ENCODE assay signal across 8 cellular contexts in the genomic region with DNA sequence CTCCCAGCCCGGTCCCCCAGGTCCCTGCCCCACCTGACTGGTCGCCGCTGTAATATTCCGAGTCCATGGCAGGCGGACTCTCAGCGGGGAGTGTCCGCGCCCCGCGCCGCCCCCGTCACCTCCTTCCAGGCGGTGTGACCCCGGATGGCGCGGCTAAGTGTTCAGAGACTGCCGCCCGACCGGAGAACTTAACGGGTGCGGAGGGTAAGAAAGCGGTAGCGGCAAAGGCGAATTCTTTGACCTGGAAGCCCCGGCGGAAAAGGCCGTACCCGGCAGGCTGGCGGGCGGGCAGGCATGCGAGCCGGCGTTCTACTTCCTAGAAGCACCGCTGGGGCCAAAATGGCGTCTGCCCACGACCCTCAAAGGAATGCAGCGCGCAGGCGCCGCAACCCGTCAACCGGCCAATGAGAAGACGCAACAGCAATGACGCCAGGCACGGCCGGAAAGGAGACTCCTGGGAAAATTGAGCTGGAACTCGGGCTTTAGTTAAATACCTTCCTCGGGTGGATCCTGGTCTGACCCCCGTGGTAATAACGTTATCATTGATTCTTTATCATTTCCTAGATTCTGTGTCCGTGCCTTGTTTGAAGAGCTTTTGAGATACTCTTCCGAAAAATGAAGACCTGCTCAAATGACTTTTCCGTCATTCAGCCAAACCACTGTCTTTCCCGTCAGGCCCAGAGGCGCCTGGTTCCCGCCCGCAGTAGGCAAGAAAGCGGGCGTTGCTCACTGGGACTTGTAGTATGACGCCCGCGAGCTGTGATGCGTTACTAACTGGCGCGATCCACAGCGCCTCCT. TPM values are rescaled to one million over a fixed set of nuclear protein-coding genes. Genes with fewer than 3 reads are reported as not detected.
DNase-seq lines count a peak whose midpoint lies in the region; ATAC-seq lines count a peak whose summit lies in the region.

A gene (minus strand): TSS at position 348 of the 798 bp plus-strand sequence. CDS start 281 bp downstream, at position 67.

- DNase-seq in NCI-H69 (lab: John Stamatoyannopoulos, UW): peak; percentile 95
- peak; percentile 96 for DNase-seq in activated CD4-positive, alpha-beta T cell treated with anti-CD3 and anti-CD28 coated beads, Interleukin-2, amount 10 ng/mL, durations not matched to agents 7 days and 5 days
- DNase-seq in cortex of kidney (lab: John Stamatoyannopoulos, UW): peak; percentile 76
- DNase-seq in left colon: peak; percentile 95
- peak; percentile 94 for DNase-seq in stimulated activated CD4-positive, alpha-beta T cell treated with anti-CD3 and anti-CD28 coated beads, Interleukin-1b, Interleukin-23, amount 100 ng/mL, for 48 hours

- H3K4me3 Mint-ChIP-seq in activated CD4-positive, alpha-beta T cell treated with anti-CD3 and anti-CD28 coated beads, Interleukin-2, amount 10 ng/mL, durations not matched to agents 7 days and 5 days: peak within 1 kb of the TSS; percentile 95

- peaks cover 19 to 33% (median 27%) of the 10 kb centered on the region in 10 experiments for H3K4me1 ChIP-seq in BLaER1 treated with 17β-estradiol and CSF1 and Interleukin-3, amounts not matched to agents 10 nM and 100 nM

- H3K4me2 ChIP-seq in BLaER1 treated with 17β-estradiol and CSF1 and Interleukin-3, amounts not matched to agents 10 nM and 100 nM: peak within 1 kb of the TSS; percentile 86 to 93 (median 90)

- peaks cover 2% of the 10 kb centered on the region for H3K27me3 Mint-ChIP-seq in activated CD4-positive, alpha-beta T cell treated with anti-CD3 and anti-CD28 coated beads, Interleukin-2, amount 10 ng/mL, durations not matched to agents 7 days and 5 days

- H3K27ac Mint-ChIP-seq in activated CD4-positive, alpha-beta T cell treated with anti-CD3 and anti-CD28 coated beads, Interleukin-2, amount 10 ng/mL, durations not matched to agents 7 days and 5 days: peak within 1 kb of the TSS; percentile 91

- H3K27me3 ChIP-seq in BLaER1 treated with 17β-estradiol and CSF1 and Interleukin-3, amounts not matched to agents 10 nM and 100 nM: no peaks in the 10 kb centered on the region

- peaks cover 24 to 34% (median 30%) of the 10 kb centered on the region in 11 experiments for H3K36me3 ChIP-seq in BLaER1 treated with 17β-estradiol and CSF1 and Interleukin-3, amounts not matched to agents 10 nM and 100 nM

- intact Hi-C loops in left colon (cut with DNase I, micrococcal nuclease): no loop called here

- CTCF ChIA-PET in activated CD4-positive, alpha-beta T cell treated with anti-CD3 and anti-CD28 coated beads, Interleukin-2, amount 10 ng/mL, durations not matched to agents 7 days and 5 days (lab: Charles Lee): interaction anchor here (0.7 to 1.1 kb wide), 5 partner anchors 13 to 320 kb away, joined by 3 to 5 read pairs (median 4); no protein-coding TSS in a partner anchor

- H3K4me3 ChIP-seq in BLaER1 treated with 17β-estradiol and CSF1 and Interleukin-3, amounts not matched to agents 10 nM and 100 nM: peak within 1 kb of the TSS; percentile 82 to 100 (median 90)

- POLR2A ChIA-PET in activated CD4-positive, alpha-beta T cell treated with anti-CD3 and anti-CD28 coated beads, Interleukin-2, amount 10 ng/mL, durations not matched to agents 7 days and 5 days (lab: Charles Lee): interaction anchor here (0.6 to 0.7 kb wide), 2 partner anchors 49 to 873 kb away, joined by 3 to 5 read pairs; no protein-coding TSS in a partner anchor

- H3K9me3 ChIP-seq in BLaER1 treated with 17β-estradiol and CSF1 and Interleukin-3, amounts not matched to agents 10 nM and 100 nM (replicated peaks in 1 of 11): peaks cover 0 to 10% (median 7%) of the 10 kb centered on the region in 11 experiments; a peak in 9 of 22 replicates

- peaks cover 26% of the 10 kb centered on the region for H3K4me1 Mint-ChIP-seq in activated CD4-positive, alpha-beta T cell treated with anti-CD3 and anti-CD28 coated beads, Interleukin-2, amount 10 ng/mL, durations not matched to agents 7 days and 5 days

- peak within 1 kb of the TSS; percentile 89 to 98 (median 96) for H3K9ac ChIP-seq in BLaER1 treated with 17β-estradiol and CSF1 and Interleukin-3, amounts not matched to agents 10 nM and 100 nM

- peaks cover 15% of the 10 kb centered on the region for H3K36me3 Mint-ChIP-seq in activated CD4-positive, alpha-beta T cell treated with anti-CD3 and anti-CD28 coated beads, Interleukin-2, amount 10 ng/mL, durations not matched to agents 7 days and 5 days (ENCODE audit: low read depth)

- ATAC-seq in GM19328 (IDR thresholded peaks at IDR 0.05; ENCODE audit: unreplicated experiment) (peak; percentile 87), HG03520 (IDR thresholded peaks at IDR 0.05; ENCODE audit: unreplicated experiment) (peak; percentile 76), left colon (peak; percentile 83)

- H3K27ac ChIP-seq in BLaER1 treated with 17β-estradiol and CSF1 and Interleukin-3, amounts not matched to agents 10 nM and 100 nM: peak within 1 kb of the TSS; percentile 88 to 98 (median 96)

- H4K20me1 ChIP-seq in BLaER1 treated with 17β-estradiol and CSF1 and Interleukin-3, amounts not matched to agents 10 nM and 100 nM: peaks cover 20 to 33% (median 28%) of the 10 kb centered on the region in 11 experiments; a peak in 18 of 22 replicates

- H3K9me3 Mint-ChIP-seq in activated CD4-positive, alpha-beta T cell treated with anti-CD3 and anti-CD28 coated beads, Interleukin-2, amount 10 ng/mL, durations not matched to agents 7 days and 5 days: peaks cover 2% of the 10 kb centered on the region

RNA-seq across cellular contexts. Expression of the gene that starts here (rescaled TPM):
- 10 to 100 TPM; 43.0 to 46.9 TPM for total RNA-seq in activated CD4-positive, alpha-beta T cell treated with anti-CD3 and anti-CD28 coated beads, Interleukin-2, amount 10 ng/mL, durations not matched to agents 7 days and 5 days
- 10 to 100 TPM; 32.9 to 39.5 TPM for total RNA-seq in left colon

Comparison
In these comparisons a context has a peak if more than half of its experiments do, and no peak if none do; other contexts are left out.
1. Peak in every context shown above with its lines: DNase-seq, ATAC-seq, H3K4me3 ChIP-seq and H3K27ac ChIP-seq.